1 cellular context compared by ENCODE assay signal in the genomic region with DNA sequence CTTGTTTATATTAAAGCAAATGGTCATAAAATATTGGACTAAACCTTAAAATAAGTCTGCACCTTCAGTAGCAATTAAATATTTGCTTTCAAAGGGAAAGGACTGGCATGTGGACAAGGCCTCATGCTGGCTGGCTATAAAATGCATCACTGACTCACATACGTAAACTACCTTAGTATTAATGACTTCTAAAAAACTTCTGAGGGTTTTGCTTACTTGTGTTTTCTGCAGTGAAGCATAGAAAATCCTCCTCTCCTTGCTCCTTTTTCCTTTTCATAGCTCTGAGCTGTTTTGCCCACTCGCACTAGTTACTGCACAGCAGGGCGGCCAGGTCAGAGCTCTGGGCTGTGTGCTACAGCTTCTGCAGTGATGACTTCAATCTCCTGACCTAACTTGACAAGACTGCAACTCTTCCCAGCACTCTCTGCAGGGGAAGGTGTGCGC.
TF ChIP-seq lines count a peak whose summit lies in the region.

No MANE protein-coding gene starts in this region.

TF ChIP-seq in WTC11, 78 proteins besides CTCF, POLR2A, EP300 and RAD21 (continued from another document):
- no peak for TF ChIP-seq ZNF532 (CRISPR knock-in tag; IDR thresholded peaks at IDR 0.05; ENCODE audit: borderline replicate concordance)
- TF ChIP-seq, protein P1, sequence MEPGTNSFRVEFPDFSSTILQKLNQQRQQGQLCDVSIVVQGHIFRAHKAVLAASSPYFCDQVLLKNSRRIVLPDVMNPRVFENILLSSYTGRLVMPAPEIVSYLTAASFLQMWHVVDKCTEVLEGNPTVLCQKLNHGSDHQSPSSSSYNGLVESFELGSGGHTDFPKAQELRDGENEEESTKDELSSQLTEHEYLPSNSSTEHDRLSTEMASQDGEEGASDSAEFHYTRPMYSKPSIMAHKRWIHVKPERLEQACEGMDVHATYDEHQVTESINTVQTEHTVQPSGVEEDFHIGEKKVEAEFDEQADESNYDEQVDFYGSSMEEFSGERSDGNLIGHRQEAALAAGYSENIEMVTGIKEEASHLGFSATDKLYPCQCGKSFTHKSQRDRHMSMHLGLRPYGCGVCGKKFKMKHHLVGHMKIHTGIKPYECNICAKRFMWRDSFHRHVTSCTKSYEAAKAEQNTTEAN (CRISPR knock-in tag; IDR thresholded peaks at IDR 0.05): no peak
- TF ChIP-seq, protein P2, sequence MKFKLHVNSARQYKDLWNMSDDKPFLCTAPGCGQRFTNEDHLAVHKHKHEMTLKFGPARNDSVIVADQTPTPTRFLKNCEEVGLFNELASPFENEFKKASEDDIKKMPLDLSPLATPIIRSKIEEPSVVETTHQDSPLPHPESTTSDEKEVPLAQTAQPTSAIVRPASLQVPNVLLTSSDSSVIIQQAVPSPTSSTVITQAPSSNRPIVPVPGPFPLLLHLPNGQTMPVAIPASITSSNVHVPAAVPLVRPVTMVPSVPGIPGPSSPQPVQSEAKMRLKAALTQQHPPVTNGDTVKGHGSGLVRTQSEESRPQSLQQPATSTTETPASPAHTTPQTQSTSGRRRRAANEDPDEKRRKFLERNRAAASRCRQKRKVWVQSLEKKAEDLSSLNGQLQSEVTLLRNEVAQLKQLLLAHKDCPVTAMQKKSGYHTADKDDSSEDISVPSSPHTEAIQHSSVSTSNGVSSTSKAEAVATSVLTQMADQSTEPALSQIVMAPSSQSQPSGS (CRISPR knock-in tag; IDR thresholded peaks at IDR 0.05; ENCODE audit: borderline replicate concordance, low read depth): no peak
- TF ChIP-seq, protein P3, sequence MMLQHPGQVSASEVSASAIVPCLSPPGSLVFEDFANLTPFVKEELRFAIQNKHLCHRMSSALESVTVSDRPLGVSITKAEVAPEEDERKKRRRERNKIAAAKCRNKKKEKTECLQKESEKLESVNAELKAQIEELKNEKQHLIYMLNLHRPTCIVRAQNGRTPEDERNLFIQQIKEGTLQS (CRISPR knock-in tag; conservative IDR thresholded peaks at IDR 0.05): no peak
- no peak for TF ChIP-seq MYBL2 (CRISPR knock-in tag; IDR thresholded peaks at IDR 0.05)
- TF ChIP-seq ZNF138 (CRISPR knock-in tag; conservative IDR thresholded peaks at IDR 0.05): no peak
- no peak for TF ChIP-seq NFYB (CRISPR knock-in tag; conservative IDR thresholded peaks at IDR 0.05; ENCODE audit: low read depth)
- TF ChIP-seq FOXP4 (CRISPR knock-in tag; IDR thresholded peaks at IDR 0.05): no peak
- no peak for TF ChIP-seq SP1 (CRISPR knock-in tag; conservative IDR thresholded peaks at IDR 0.05)
- TF ChIP-seq, protein P4, sequence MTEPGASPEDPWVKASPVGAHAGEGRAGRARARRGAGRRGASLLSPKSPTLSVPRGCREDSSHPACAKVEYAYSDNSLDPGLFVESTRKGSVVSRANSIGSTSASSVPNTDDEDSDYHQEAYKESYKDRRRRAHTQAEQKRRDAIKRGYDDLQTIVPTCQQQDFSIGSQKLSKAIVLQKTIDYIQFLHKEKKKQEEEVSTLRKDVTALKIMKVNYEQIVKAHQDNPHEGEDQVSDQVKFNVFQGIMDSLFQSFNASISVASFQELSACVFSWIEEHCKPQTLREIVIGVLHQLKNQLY (CRISPR knock-in tag; IDR thresholded peaks at IDR 0.05): no peak
- TF ChIP-seq OVOL2 (CRISPR knock-in tag; IDR thresholded peaks at IDR 0.05; ENCODE audit: borderline replicate concordance): no peak
- no peak for TF ChIP-seq NR2C2 (CRISPR knock-in tag; IDR thresholded peaks at IDR 0.05)
- TF ChIP-seq CDX4 (CRISPR knock-in tag; IDR thresholded peaks at IDR 0.05; ENCODE audit: borderline replicate concordance): no peak
